8 cellular contexts compared by ENCODE assay signal in the genomic region with DNA sequence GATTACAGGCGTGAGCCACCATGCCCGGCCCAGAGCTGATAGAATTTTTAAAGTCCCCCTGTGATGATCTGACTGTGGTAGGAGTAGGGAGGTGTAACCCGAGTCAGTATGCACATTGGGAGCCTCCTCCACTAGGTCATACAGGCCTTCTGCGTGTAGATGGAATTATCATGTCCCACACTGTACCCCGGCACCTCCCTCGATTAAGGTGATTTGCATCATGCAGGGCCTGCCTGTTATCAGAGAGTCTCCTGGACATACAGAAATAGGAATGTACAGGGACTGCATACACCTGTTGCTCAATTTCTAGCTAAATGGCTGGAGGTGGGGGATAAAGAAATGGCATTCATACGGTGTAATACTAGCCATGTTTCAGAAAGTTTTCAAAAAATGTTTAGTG. TPM values are rescaled to one million over a fixed set of nuclear protein-coding genes. Genes with fewer than 3 reads are reported as not detected.
DNase-seq lines count a peak whose midpoint lies in the region; ATAC-seq lines count a peak whose summit lies in the region.

No MANE protein-coding gene starts in this region.

- H3K4me3 ChIP-seq in right cardiac atrium (ENCODE audit: low read length): peak overlapping the region; percentile 84

- POLR2A ChIA-PET in activated CD4-positive, alpha-beta memory T cell treated with anti-CD3 and anti-CD28 coated beads for 36 hours (lab: Charles Lee): no interaction called here

- no peaks in the 10 kb centered on the region for H3K27me3 ChIP-seq in right cardiac atrium (ENCODE audit: control insufficient read depth, insufficient read depth)

- peaks cover 32% of the 10 kb centered on the region for H3K4me1 Mint-ChIP-seq in activated CD4-positive, alpha-beta T cell treated with anti-CD3 and anti-CD28 coated beads, Interleukin-2, amount 10 ng/mL, durations not matched to agents 24 days and 14 days
- H3K4me1 Mint-ChIP-seq in activated CD4-positive, alpha-beta memory T cell treated with anti-CD3 and anti-CD28 coated beads for 36 hours (ENCODE audit: low read depth): peaks cover 42% of the 10 kb centered on the region
- peaks cover 15 to 24% of the 10 kb centered on the region in 2 donors for H3K4me1 Mint-ChIP-seq in stimulated activated naive B cell treated with anti-CD40 and anti-IgM and Interleukin-4, amounts not matched to agents 10 μg/mL and 1 μg/mL and 100 μg/mL, for 72 hours

- H3K4me1 ChIP-seq in right cardiac atrium (ENCODE audit: control insufficient read depth, insufficient read depth, low read length): peaks cover 3% of the 10 kb centered on the region

- intact Hi-C loops in activated CD4-positive, alpha-beta T cell treated with anti-CD3 and anti-CD28 coated beads, Interleukin-2, amount 10 ng/mL, durations not matched to agents 24 days and 14 days (cut with micrococcal nuclease): loop anchor here (2.0 kb wide), 1 partner anchor 77 kb away; a partner anchor contains a TSS
- intact Hi-C loops in activated CD4-positive, alpha-beta memory T cell treated with anti-CD3 and anti-CD28 coated beads for 36 hours (cut with micrococcal nuclease): loop anchor here (2.0 kb wide), 1 partner anchor 75 kb away; a partner anchor contains a TSS
- intact Hi-C loops in right cardiac atrium (cut with DNase I): no loop called here

- no peak overlapping the region for H3K27ac ChIP-seq in right cardiac atrium (ENCODE audit: low read length)

- ATAC-seq in right cardiac atrium (no peak), HG02852 (IDR thresholded peaks at IDR 0.05; ENCODE audit: unreplicated experiment) (no peak), HG03139 (IDR thresholded peaks at IDR 0.05; ENCODE audit: unreplicated experiment) (no peak)
- ATAC-seq in stimulated activated naive B cell treated with anti-CD40 and anti-IgM and Interleukin-4, amounts not matched to agents 10 μg/mL and 1 μg/mL and 100 μg/mL, for 72 hours (replicated peaks): no peak

- no peaks in the 10 kb centered on the region for H3K9me3 ChIP-seq in right cardiac atrium (ENCODE audit: control insufficient read depth, low read length)

- 85% methylated on average over 7 of the region's 7 CpGs for WGBS in right cardiac atrium

- no peaks in the 10 kb centered on the region for H3K27me3 Mint-ChIP-seq in activated CD4-positive, alpha-beta T cell treated with anti-CD3 and anti-CD28 coated beads, Interleukin-2, amount 10 ng/mL, durations not matched to agents 24 days and 14 days
- H3K27me3 Mint-ChIP-seq in activated CD4-positive, alpha-beta memory T cell treated with anti-CD3 and anti-CD28 coated beads for 36 hours: no peaks in the 10 kb centered on the region
- H3K27me3 Mint-ChIP-seq in stimulated activated naive B cell treated with anti-CD40 and anti-IgM and Interleukin-4, amounts not matched to agents 10 μg/mL and 1 μg/mL and 100 μg/mL, for 72 hours: no peaks in the 10 kb centered on the region

- peak overlapping the region; percentile 90 for H3K4me3 Mint-ChIP-seq in activated CD4-positive, alpha-beta T cell treated with anti-CD3 and anti-CD28 coated beads, Interleukin-2, amount 10 ng/mL, durations not matched to agents 24 days and 14 days
- H3K4me3 Mint-ChIP-seq in activated CD4-positive, alpha-beta memory T cell treated with anti-CD3 and anti-CD28 coated beads for 36 hours: peak overlapping the region; percentile 89
- H3K4me3 Mint-ChIP-seq in stimulated activated naive B cell treated with anti-CD40 and anti-IgM and Interleukin-4, amounts not matched to agents 10 μg/mL and 1 μg/mL and 100 μg/mL, for 72 hours: peak overlapping the region; percentile 97

- peaks cover 83% of the 10 kb centered on the region for H3K36me3 Mint-ChIP-seq in activated CD4-positive, alpha-beta T cell treated with anti-CD3 and anti-CD28 coated beads, Interleukin-2, amount 10 ng/mL, durations not matched to agents 24 days and 14 days (ENCODE audit: low read depth)
- H3K36me3 Mint-ChIP-seq in activated CD4-positive, alpha-beta memory T cell treated with anti-CD3 and anti-CD28 coated beads for 36 hours: peaks cover 62% of the 10 kb centered on the region
- H3K36me3 Mint-ChIP-seq in stimulated activated naive B cell treated with anti-CD40 and anti-IgM and Interleukin-4, amounts not matched to agents 10 μg/mL and 1 μg/mL and 100 μg/mL, for 72 hours: peaks cover 51 to 68% of the 10 kb centered on the region in 2 donors

- H3K27ac Mint-ChIP-seq in activated CD4-positive, alpha-beta T cell treated with anti-CD3 and anti-CD28 coated beads, Interleukin-2, amount 10 ng/mL, durations not matched to agents 24 days and 14 days: peak overlapping the region; percentile 96
- H3K27ac Mint-ChIP-seq in activated CD4-positive, alpha-beta memory T cell treated with anti-CD3 and anti-CD28 coated beads for 36 hours: peak overlapping the region; percentile 92
- H3K27ac Mint-ChIP-seq in stimulated activated naive B cell treated with anti-CD40 and anti-IgM and Interleukin-4, amounts not matched to agents 10 μg/mL and 1 μg/mL and 100 μg/mL, for 72 hours: peak overlapping the region; percentile 3

- CTCF ChIA-PET in activated CD4-positive, alpha-beta memory T cell treated with anti-CD3 and anti-CD28 coated beads for 36 hours (lab: Charles Lee): no interaction called here

- DNase-seq in activated CD4-positive, alpha-beta T cell treated with anti-CD3 and anti-CD28 coated beads, Interleukin-2, amount 10 ng/mL, durations not matched to agents 24 days and 14 days: no peak
- no peak for DNase-seq in activated CD4-positive, alpha-beta T cell treated with anti-CD3 and anti-CD28 coated beads for 1 hour
- no peak for DNase-seq in activated CD4-positive, alpha-beta memory T cell treated with anti-CD3 and anti-CD28 coated beads for 36 hours
- DNase-seq in right cardiac atrium: no peak
- DNase-seq in stimulated activated naive B cell treated with anti-CD40 and anti-IgM and Interleukin-4, amounts not matched to agents 10 μg/mL and 1 μg/mL and 100 μg/mL, for 72 hours: no peak
- no peak for DNase-seq in NCI-H187 treated with DMSO at 0.1 percent for 48 hours (lab: John Stamatoyannopoulos, UW)

- H3K9me3 Mint-ChIP-seq in activated CD4-positive, alpha-beta T cell treated with anti-CD3 and anti-CD28 coated beads, Interleukin-2, amount 10 ng/mL, durations not matched to agents 24 days and 14 days: peaks cover 19% of the 10 kb centered on the region
- no peaks in the 10 kb centered on the region for H3K9me3 Mint-ChIP-seq in activated CD4-positive, alpha-beta memory T cell treated with anti-CD3 and anti-CD28 coated beads for 36 hours
- no peaks in the 10 kb centered on the region for H3K9me3 Mint-ChIP-seq in stimulated activated naive B cell treated with anti-CD40 and anti-IgM and Interleukin-4, amounts not matched to agents 10 μg/mL and 1 μg/mL and 100 μg/mL, for 72 hours

RNA-seq across cellular contexts. Expression of a gene that starts 0.9 kb away (rescaled TPM):
- total RNA-seq in activated CD4-positive, alpha-beta T cell treated with anti-CD3 and anti-CD28 coated beads, Interleukin-2, amount 10 ng/mL, durations not matched to agents 24 days and 14 days: 75.2 and 80.7 TPM in 2 replicates
- 10 to 100 TPM; 37.1 to 42.3 TPM for total RNA-seq in activated CD4-positive, alpha-beta memory T cell treated with anti-CD3 and anti-CD28 coated beads for 36 hours
- 10 to 100 TPM; 19.9 to 24.1 (median 21.1) TPM for total RNA-seq in right cardiac atrium
- 27.7 TPM for polyA plus RNA-seq in right cardiac atrium

RNA-seq across cellular contexts. Expression of a gene that starts 22.5 kb away (rescaled TPM):
- total RNA-seq in activated CD4-positive, alpha-beta T cell treated with anti-CD3 and anti-CD28 coated beads, Interleukin-2, amount 10 ng/mL, durations not matched to agents 24 days and 14 days: 4.2 and 4.6 TPM in 2 replicates
- 1 to 10 TPM; 3.1 to 3.3 TPM for total RNA-seq in activated CD4-positive, alpha-beta memory T cell treated with anti-CD3 and anti-CD28 coated beads for 36 hours
- 1 to 10 TPM; 1.4 to 2.1 (median 1.9) TPM for total RNA-seq in right cardiac atrium
- polyA plus RNA-seq in right cardiac atrium: 0.79 TPM

RNA-seq across cellular contexts. Expression of a gene that starts 25.5 kb away (rescaled TPM):
- total RNA-seq in activated CD4-positive, alpha-beta T cell treated with anti-CD3 and anti-CD28 coated beads, Interleukin-2, amount 10 ng/mL, durations not matched to agents 24 days and 14 days: 4.8 and 5.1 TPM in 2 replicates
- 1 to 10 TPM; 3.7 to 3.9 TPM for total RNA-seq in activated CD4-positive, alpha-beta memory T cell treated with anti-CD3 and anti-CD28 coated beads for 36 hours
- total RNA-seq in right cardiac atrium: 1 to 10 TPM; 5.3 to 6.7 (median 6.0) TPM
- polyA plus RNA-seq in right cardiac atrium: 3.1 TPM

RNA-seq across cellular contexts. Expression of a gene that starts 49.0 kb away (rescaled TPM):
- 7.6 and 7.7 TPM in 2 replicates for total RNA-seq in activated CD4-positive, alpha-beta T cell treated with anti-CD3 and anti-CD28 coated beads, Interleukin-2, amount 10 ng/mL, durations not matched to agents 24 days and 14 days
- total RNA-seq in activated CD4-positive, alpha-beta memory T cell treated with anti-CD3 and anti-CD28 coated beads for 36 hours: 10 to 100 TPM in 1 of 2 experiments, 1 to 10 TPM in 1; 9.9 to 12.9 TPM
- total RNA-seq in right cardiac atrium: 10 to 100 TPM; 21.0 to 36.0 (median 28.6) TPM
- polyA plus RNA-seq in right cardiac atrium: 32.6 TPM

RNA-seq across cellular contexts. Expression of a gene that starts 58.3 kb away (rescaled TPM):
- 0.79 and 1.1 TPM in 2 replicates for total RNA-seq in activated CD4-positive, alpha-beta T cell treated with anti-CD3 and anti-CD28 coated beads, Interleukin-2, amount 10 ng/mL, durations not matched to agents 24 days and 14 days
- under 1 TPM; 0.31 to 0.93 TPM for total RNA-seq in activated CD4-positive, alpha-beta memory T cell treated with anti-CD3 and anti-CD28 coated beads for 36 hours
- 1 to 10 TPM in 1 of 4 donors, under 1 TPM in 3; 0.33 to 1.1 (median 0.47) TPM for total RNA-seq in right cardiac atrium
- polyA plus RNA-seq in right cardiac atrium: 0.27 TPM

Comparison
In these comparisons a context has a peak if more than half of its experiments do, and no peak if none do; other contexts are left out.
1. H3K27ac Mint-ChIP-seq: peak in every context shown above with its lines; median percentile 96 in activated CD4-positive, alpha-beta T cell treated with anti-CD3 and anti-CD28 coated beads, Interleukin-2, amount 10 ng/mL, durations not matched to agents 24 days and 14 days; 92 in activated CD4-positive, alpha-beta memory T cell treated with anti-CD3 and anti-CD28 coated beads for 36 hours; 3 in stimulated activated naive B cell treated with anti-CD40 and anti-IgM and Interleukin-4, amounts not matched to agents 10 μg/mL and 1 μg/mL and 100 μg/mL, for 72 hours.
2. intact Hi-C loops: an anchor here in activated CD4-positive, alpha-beta T cell treated with anti-CD3 and anti-CD28 coated beads, Interleukin-2, amount 10 ng/mL, durations not matched to agents 24 days and 14 days (2.0 kb wide) and activated CD4-positive, alpha-beta memory T cell treated with anti-CD3 and anti-CD28 coated beads for 36 hours (2.0 kb wide); none called in right cardiac atrium.